Comparison of ENCODE assay signal across 8 cellular contexts in genomic region chr1:16207318-16208269, GRCh38. TPM values are rescaled to one million over a fixed set of nuclear protein-coding genes. Genes with fewer than 3 reads are reported as not detected.
A peak's percentile ranks its signal among the peaks of the same experiment; 100 is the strongest.
DNase-seq lines count a peak whose midpoint lies in the region; ATAC-seq, FAIRE-seq and TF ChIP-seq lines count a peak whose summit lies in the region.

No MANE protein-coding gene starts in this region.

- H3K4me3 ChIP-seq in brain microvascular endothelial cell (ENCODE audit: low read depth, low read length), result peak overlapping the region; percentile 63
- peak overlapping the region; percentile 45 for H3K4me3 ChIP-seq in mononuclear cell (ENCODE audit: low read length)

- in situ Hi-C loops in ACHN (cut with HindIII; ENCODE audit: low pct_ligation_motif_present, low pct_unique_long_range_greater_than_20kb, low sequenced_read_pairs), result no loop called here
- in situ Hi-C loops in brain microvascular endothelial cell (cut with HindIII; ENCODE audit: low pct_ligation_motif_present, low sequenced_read_pairs), result no loop called here

- no peak for ATAC-seq in HG02678 (IDR thresholded peaks at IDR 0.05; ENCODE audit: unreplicated experiment)
- no peak for ATAC-seq in HG02759 (IDR thresholded peaks at IDR 0.05; ENCODE audit: unreplicated experiment)
- ATAC-seq in HG03342 (IDR thresholded peaks at IDR 0.05; ENCODE audit: unreplicated experiment), result no peak

- peaks cover 15% of the 10 kb centered on the region for H3K4me1 ChIP-seq in mononuclear cell (ENCODE audit: insufficient read depth, low read length)

- FAIRE-seq in HTR-8/SVneo (lab: Jason Lieb, UNC), result no peak

- no peaks in the 10 kb centered on the region for H3K9me3 ChIP-seq in mononuclear cell (ENCODE audit: low read depth, low read length)

- H3K27ac ChIP-seq in brain microvascular endothelial cell, result peak overlapping the region; percentile 70

- H3K27me3 ChIP-seq in brain microvascular endothelial cell (replicated peaks) (no peaks in the 10 kb centered on the region), mononuclear cell (ENCODE audit: insufficient read depth, low read length) (no peaks in the 10 kb centered on the region)

- no peak for TF ChIP-seq CTCF in brain microvascular endothelial cell (IDR thresholded peaks at IDR 0.05; ENCODE audit: low read depth, low read length, missing control alignments)

- DNase-seq in ACHN, result peak; percentile 70
- peak; percentile 44 for DNase-seq in HTR-8/SVneo (ENCODE audit: insufficient read length, low spot score)
- DNase-seq in brain microvascular endothelial cell, result no peak
- DNase-seq in D341Med (ENCODE audit: low spot score), result no peak

- H3K36me3 ChIP-seq in brain microvascular endothelial cell (replicated peaks), result no peaks in the 10 kb centered on the region

RNA-seq across cellular contexts. Expression of gene ARHGEF19, which starts 4.9 kb away (rescaled TPM):
- 1.9 TPM for total RNA-seq in mononuclear cell

RNA-seq across cellular contexts. Expression of gene CPLANE2, which starts 29.4 kb away (rescaled TPM):
- 1.8 TPM for total RNA-seq in mononuclear cell

RNA-seq across cellular contexts. Expression of gene EPHA2, which starts 51.7 kb away (rescaled TPM):
- total RNA-seq in mononuclear cell, result 0.63 TPM

Comparison
In these comparisons a context has a peak if more than half of its experiments do, and no peak if none do; other contexts are left out.
1. DNase-seq: peak in ACHN (single experiment) and HTR-8/SVneo (single experiment); none in brain microvascular endothelial cell (single experiment) and D341Med (single experiment).